ENCODE assay signal across 8 cellular contexts in the genomic region with DNA sequence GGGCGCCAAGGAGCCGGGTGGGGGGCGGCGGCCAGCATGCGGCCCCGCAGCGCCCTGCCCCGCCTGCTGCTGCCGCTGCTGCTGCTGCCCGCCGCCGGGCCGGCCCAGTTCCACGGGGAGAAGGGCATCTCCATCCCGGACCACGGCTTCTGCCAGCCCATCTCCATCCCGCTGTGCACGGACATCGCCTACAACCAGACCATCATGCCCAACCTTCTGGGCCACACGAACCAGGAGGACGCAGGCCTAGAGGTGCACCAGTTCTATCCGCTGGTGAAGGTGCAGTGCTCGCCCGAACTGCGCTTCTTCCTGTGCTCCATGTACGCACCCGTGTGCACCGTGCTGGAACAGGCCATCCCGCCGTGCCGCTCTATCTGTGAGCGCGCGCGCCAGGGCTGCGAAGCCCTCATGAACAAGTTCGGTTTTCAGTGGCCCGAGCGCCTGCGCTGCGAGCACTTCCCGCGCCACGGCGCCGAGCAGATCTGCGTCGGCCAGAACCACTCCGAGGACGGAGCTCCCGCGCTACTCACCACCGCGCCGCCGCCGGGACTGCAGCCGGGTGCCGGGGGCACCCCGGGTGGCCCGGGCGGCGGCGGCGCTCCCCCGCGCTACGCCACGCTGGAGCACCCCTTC. TPM values are rescaled to one million over a fixed set of nuclear protein-coding genes. Genes with fewer than 3 reads are reported as not detected.
DNase-seq lines count a peak whose midpoint lies in the region; ATAC-seq, FAIRE-seq and TF ChIP-seq lines count a peak whose summit lies in the region.

No MANE protein-coding gene starts in this region.

- H3K4me3 ChIP-seq in PC-9, result peak overlapping the region; percentile 70
- H3K4me3 ChIP-seq in K562, result peak overlapping the region; percentile 60; the same call in 1 of the 2 replicates

- no peak for TF ChIP-seq RAD21 in K562 (CRISPR knock-in tag; conservative IDR thresholded peaks at IDR 0.05 in 1 of 2, IDR thresholded peaks at IDR 0.05 in 1 of 2)

- H3K4me1 ChIP-seq in PC-9 (replicated peaks; ENCODE audit: insufficient read depth), result peaks cover 40% of the 10 kb centered on the region
- peaks cover 22 to 29% of the 10 kb centered on the region in 2 experiments; a peak in 4 of 5 replicates for H3K4me1 ChIP-seq in K562 (replicated peaks in 1 of 2; ENCODE audit: control insufficient read depth in 2 of 2, insufficient read depth in 2 of 2, low read length in 2 of 2)

- in situ Hi-C loops in K562 (cut with MboI), result no loop called here

- H3K36me3 ChIP-seq in PC-9 (ENCODE audit: low read depth) (no peaks in the 10 kb centered on the region), K562 (ENCODE audit: control insufficient read depth, insufficient read depth, low read length) (no peaks in the 10 kb centered on the region)

- DNase-seq in Right ventricle myocardium inferior (ENCODE audit: missing footprints) (no peak), cardiac septum (ENCODE audit: low spot score) (no peak), PC-9 (no peak), K562 (ENCODE audit: extremely low read depth in 1 of 4, low spot score in 3 of 4) (no peak), islet precursor cell (peak; percentile 87), NCI-H1436 treated with DMSO at 0.1 percent for 48 hours (lab: John Stamatoyannopoulos, UW) (no peak)
- peak; percentile 58 for DNase-seq in stimulated activated CD8-positive, alpha-beta memory T cell treated with anti-CD3 and anti-CD28 coated beads, Interleukin-4, amount 100 ng/mL, for 48 hours

- TF ChIP-seq EP300 in K562 (IDR thresholded peaks at IDR 0.05; ENCODE audit: low read length), result no peak

- H3K9ac ChIP-seq in K562 (ENCODE audit: insufficient read depth in 1 of 2, low read depth in 2 of 2, low read length in 2 of 2), result peak overlapping the region in 1 of 2 experiments; percentile 76; a peak in 2 of 4 replicates

- no peak overlapping the region; the same call in 1 of the 2 replicates for H2AFZ ChIP-seq in PC-9
- peak overlapping the region; percentile 51; the same call in 1 of the 2 replicates for H2AFZ ChIP-seq in K562 (ENCODE audit: low read depth, low read length)

- TSS peak; percentile 29 for BruUV-seq in PC-9 (replicated peaks; lab: Mats Ljungman, UMichigan)
- no TSS peak for BruUV-seq in K562 (replicated peaks; lab: Mats Ljungman, UMichigan)

- no peak for FAIRE-seq in K562 (lab: Jason Lieb, UNC)

- no peaks in the 10 kb centered on the region for H3K27me3 ChIP-seq in PC-9 (ENCODE audit: insufficient read depth, low read depth)
- H3K27me3 ChIP-seq in K562 (ENCODE audit: control insufficient read depth in 2 of 2, insufficient read depth in 2 of 2, low read length in 2 of 2), result no peaks in the 10 kb centered on the region

- H3K4me2 ChIP-seq in PC-9 (peak overlapping the region; percentile 84), K562 (ENCODE audit: insufficient read depth, low read length) (peak overlapping the region; percentile 40; the same call in 1 of the 2 replicates)

- no peaks in the 10 kb centered on the region for H4K20me1 ChIP-seq in PC-9 (ENCODE audit: insufficient read depth)
- H4K20me1 ChIP-seq in K562 (replicated peaks; ENCODE audit: control insufficient read depth, insufficient read depth, low read length), result no peaks in the 10 kb centered on the region

- CTCF ChIA-PET in PC-9 (lab: Charles Lee), result interaction anchor here (0.8 to 1.2 kb wide), 2 partner anchors 24 to 77 kb away, joined by 3 to 5 read pairs; no protein-coding TSS in a partner anchor
- CTCF ChIA-PET in K562 (lab: Yijun Ruan, JAX; ENCODE audit: low intra/inter-chr PET ratio), result no interaction called here

- intact Hi-C loops in Right ventricle myocardium inferior (cut with DNase I), result loop anchor here (2.0 kb wide), 1 partner anchor 29 kb away; no protein-coding TSS in a partner anchor
- intact Hi-C loops in cardiac septum (cut with DNase I), result loop anchor here (1.0 kb wide), 1 partner anchor 71 kb away; no protein-coding TSS in a partner anchor
- intact Hi-C loops in PC-9 (cut with micrococcal nuclease; ENCODE audit: unreplicated experiment), result loop anchor here (1.0 to 2.0 kb wide), 2 partner anchors 21 to 25 kb away; no protein-coding TSS in a partner anchor
- intact Hi-C loops in K562 (cut with micrococcal nuclease), result no loop called here

- ATAC-seq in Right ventricle myocardium inferior, result peak; percentile 12
- no peak for ATAC-seq in K562
- no peak for ATAC-seq in GM21423 (IDR thresholded peaks at IDR 0.05; ENCODE audit: unreplicated experiment)

- H3K9me3 ChIP-seq in PC-9 (ENCODE audit: insufficient read depth, low read depth) (no peaks in the 10 kb centered on the region), K562 (replicated peaks; ENCODE audit: control insufficient read depth, insufficient read depth, low read depth, low read length) (no peaks in the 10 kb centered on the region)

- H3K9me2 ChIP-seq in PC-9 (ENCODE audit: insufficient read depth), result no peaks in the 10 kb centered on the region

- TF ChIP-seq CTCF in PC-9 (conservative IDR thresholded peaks at IDR 0.05) (no peak), K562 (IDR thresholded peaks at IDR 0.05 in 2 of 3, conservative IDR thresholded peaks at IDR 0.05 in 1 of 3; ENCODE audit: insufficient read depth in 2 of 3, low read depth in 1 of 3, low read length in 3 of 3) (no peak)

- no peaks in the 10 kb centered on the region for H3K9me1 ChIP-seq in K562 (ENCODE audit: control insufficient read depth, insufficient read depth, low read length)

- WGBS in K562 (ENCODE audit: insufficient coverage, low coverage, missing lambda C conversion rate), result 93% methylated on average over 37 of the region's 69 CpGs

- H3F3A ChIP-seq in PC-9 (ENCODE audit: insufficient read depth, low read depth), result no peaks in the 10 kb centered on the region; the same call in 1 of the 2 replicates

- POLR2A ChIA-PET in PC-9 (lab: Charles Lee; ENCODE audit: unreplicated experiment), result interaction anchor here (0.6 to 0.8 kb wide), 4 partner anchors 11 to 160 kb away, joined by 4 to 8 read pairs (median 6); no protein-coding TSS in a partner anchor
- POLR2A ChIA-PET in K562 (lab: Yijun Ruan, JAX), result interaction anchor here (0.7 to 1.7 kb wide), 4 partner anchors 11 to 160 kb away, joined by 3 to 7 read pairs (median 4); no protein-coding TSS in a partner anchor

- H3K79me2 ChIP-seq in PC-9 (ENCODE audit: low read depth) (peaks cover 28% of the 10 kb centered on the region), K562 (ENCODE audit: control insufficient read depth, insufficient read depth, low read length) (no peaks in the 10 kb centered on the region)

- no peak for TF ChIP-seq POLR2A in K562 (conservative IDR thresholded peaks at IDR 0.05)

- H3K27ac ChIP-seq in PC-9, result no peak overlapping the region
- H3K27ac ChIP-seq in K562 (ENCODE audit: extremely low read depth, low read depth, low read length), result no peak overlapping the region

TF ChIP-seq in K562, 482 proteins besides CTCF, POLR2A, EP300 and RAD21 (continues in another document):
- TF ChIP-seq EZH2 (IDR thresholded peaks at IDR 0.05; ENCODE audit: borderline replicate concordance, low read depth, low read length), result no peak

RNA-seq across cellular contexts. Expression of gene FZD2, which starts 0.5 kb away (rescaled TPM):
- total RNA-seq in Right ventricle myocardium inferior (3.4 TPM), cardiac septum (5.7 TPM), PC-9 (2021) (50.5 and 61.8 TPM in 2 replicates), K562 (2014; rRNA removed) (1.1 and 1.2 TPM in 2 replicates), K562 (2014; rRNA removed; fragmentation: Illumina TruSeq; extraction: Trizol) (0.10 and 0.11 TPM in 2 replicates), K562 (2015; rRNA removed; fragmentation: Illumina TruSeq; extraction: Trizol) (0.68 and 1.1 TPM in 2 replicates), K562 (2021) (3.5 and 3.7 TPM in 2 replicates)
- total RNA-seq in K562 (2011; cell fraction: chromatin; rRNA removed; ENCODE audit: low replicate concordance), result 1.3 and 4.1 TPM in 2 replicates
- total RNA-seq in K562 (2011; cell fraction: nucleolus; rRNA removed), result 7.2 and 8.2 TPM in 2 replicates
- total RNA-seq in K562 (2011; cell fraction: nucleoplasm; rRNA removed), result 2.8 and 3.5 TPM in 2 replicates
- polyA plus RNA-seq in K562 (2011; rRNA removed) (1.8 and 3.1 TPM in 2 replicates), K562 (2014; fragmentation: Illumina TruSeq; extraction: Trizol) (0.31 and 1.5 TPM in 2 replicates), K562 (2014; fragmentation: Nextera tagmentation; extraction: Ambion mirVana) (under 1 TPM in 1 of 2 experiments, not detected in 1; 0.03 TPM), K562 (2014; rRNA removed) (2.1 and 4.5 TPM in 2 replicates)
- polyA plus RNA-seq in K562 (2011; cell fraction: cytosol; rRNA removed), result 6.1 and 11.5 TPM in 2 replicates
- 4.8 and 5.5 TPM in 2 replicates for polyA plus RNA-seq in K562 (2011; cell fraction: nucleus; rRNA removed)
- polyA plus RNA-seq in K562 (2012), result 2.8 and 5.2 TPM in 2 replicates
- 1.1 and 2.1 TPM in 2 replicates for polyA minus RNA-seq in K562 (2011; rRNA and poly(A)+ RNA removed)
- 4.9 and 6.1 TPM in 2 replicates for polyA minus RNA-seq in K562 (2011; cell fraction: cytosol; rRNA and poly(A)+ RNA removed)
- 2.3 and 3.8 TPM in 2 replicates for polyA minus RNA-seq in K562 (2011; cell fraction: nucleus; rRNA and poly(A)+ RNA removed)

RNA-seq across cellular contexts. Expression of gene GPATCH8, which starts 54.6 kb away (rescaled TPM):
- total RNA-seq in Right ventricle myocardium inferior (15.3 TPM), cardiac septum (23.8 TPM), PC-9 (2021) (31.0 and 39.4 TPM in 2 replicates), K562 (2014; rRNA removed) (11.6 and 12.5 TPM in 2 replicates), K562 (2014; rRNA removed; fragmentation: Illumina TruSeq; extraction: Trizol) (12.7 and 16.6 TPM in 2 replicates), K562 (2015; rRNA removed; fragmentation: Illumina TruSeq; extraction: Trizol) (12.9 and 14.1 TPM in 2 replicates), K562 (2021) (25.6 and 29.6 TPM in 2 replicates)
- 35.5 and 88.3 TPM in 2 replicates for total RNA-seq in K562 (2011; cell fraction: chromatin; rRNA removed; ENCODE audit: low replicate concordance)
- 15.8 and 25.9 TPM in 2 replicates for total RNA-seq in K562 (2011; cell fraction: nucleolus; rRNA removed)
- total RNA-seq in K562 (2011; cell fraction: nucleoplasm; rRNA removed), result 46.9 and 79.0 TPM in 2 replicates
- polyA plus RNA-seq in K562 (2011; rRNA removed) (10.6 and 17.3 TPM in 2 replicates), K562 (2014; fragmentation: Illumina TruSeq; extraction: Trizol) (22.2 and 24.8 TPM in 2 replicates), K562 (2014; fragmentation: Nextera tagmentation; extraction: Ambion mirVana) (10 to 100 TPM; 12.0 to 13.2 TPM), K562 (2014; rRNA removed) (14.5 and 15.6 TPM in 2 replicates)
- polyA plus RNA-seq in K562 (2011; cell fraction: cytosol; rRNA removed), result 7.8 and 9.3 TPM in 2 replicates
- polyA plus RNA-seq in K562 (2011; cell fraction: nucleus; rRNA removed), result 17.6 and 18.6 TPM in 2 replicates
- polyA plus RNA-seq in K562 (2012), result 14.7 and 15.0 TPM in 2 replicates
- polyA minus RNA-seq in K562 (2011; rRNA and poly(A)+ RNA removed), result 29.9 and 35.0 TPM in 2 replicates
- polyA minus RNA-seq in K562 (2011; cell fraction: cytosol; rRNA and poly(A)+ RNA removed), result 12.0 and 17.7 TPM in 2 replicates
- 11.8 and 15.6 TPM in 2 replicates for polyA minus RNA-seq in K562 (2011; cell fraction: nucleus; rRNA and poly(A)+ RNA removed)

Comparison
In these comparisons a context has a peak if more than half of its experiments do, and no peak if none do; other contexts are left out.
1. DNase-seq: peak in islet precursor cell (single experiment) and stimulated activated CD8-positive, alpha-beta memory T cell treated with anti-CD3 and anti-CD28 coated beads, Interleukin-4, amount 100 ng/mL, for 48 hours (single experiment); none in Right ventricle myocardium inferior (single experiment), cardiac septum (single experiment), PC-9 (0 of 2), K562 (0 of 4) and NCI-H1436 treated with DMSO at 0.1 percent for 48 hours (single experiment).